13 cellular contexts compared by ENCODE assay signal in the genomic region with DNA sequence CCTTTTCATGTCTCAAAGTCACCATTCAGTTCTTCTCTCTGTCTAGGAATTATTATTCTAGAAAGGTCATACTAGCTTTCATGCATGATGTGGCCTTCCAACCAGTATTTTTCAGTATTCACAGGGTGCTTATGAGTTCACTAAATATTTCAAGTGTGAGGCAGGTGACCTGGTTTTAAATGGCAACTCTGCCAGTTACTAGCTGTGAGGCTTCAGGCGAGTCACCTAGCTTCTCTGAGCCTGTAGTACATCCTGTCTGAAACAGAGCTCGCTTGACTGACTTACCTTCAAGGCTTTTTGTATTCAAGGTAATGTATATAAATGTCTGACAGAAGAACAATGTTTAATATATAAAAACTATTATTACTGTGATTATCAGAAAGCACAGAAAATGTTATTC. TPM values are rescaled to one million over a fixed set of nuclear protein-coding genes. Genes with fewer than 3 reads are reported as not detected.
DNase-seq lines count a peak whose midpoint lies in the region; TF ChIP-seq lines count a peak whose summit lies in the region.
"Had no signal": no experiment of that assay in that cellular context is flagged by ENCODE, and none has a peak within 500 bp of the region (broad histone marks: within the 10 kb centered on the region; RNA-seq: fewer than 3 reads in every experiment).

No MANE protein-coding gene starts in this region.

- H3K27ac Mint-ChIP-seq in activated T-cell treated with anti-CD3 and anti-CD28 coated beads, Interleukin-2, amount 50 U/mL, for 24 hours: peak overlapping the region; percentile 91
- H3K27ac Mint-ChIP-seq: memory B cell had no signal

- CTCF ChIA-PET in GM10248 (lab: Yijun Ruan, JAX): interaction anchor here (1.1 kb wide), 1 partner anchor 9 kb away, joined by 3 read pairs; no protein-coding TSS in a partner anchor

- no peaks in the 10 kb centered on the region for H3K27me3 ChIP-seq in brain microvascular endothelial cell (replicated peaks)
- no peaks in the 10 kb centered on the region for H3K27me3 ChIP-seq in skeletal muscle tissue (ENCODE audit: control insufficient read depth in 3 of 3, insufficient read depth in 3 of 3, low read length in 3 of 3)
- no peaks in the 10 kb centered on the region for H3K27me3 ChIP-seq in colonic mucosa

- peaks cover 3% of the 10 kb centered on the region for H3K36me3 Mint-ChIP-seq in activated T-cell treated with anti-CD3 and anti-CD28 coated beads, Interleukin-2, amount 50 U/mL, for 24 hours (ENCODE audit: low read depth)

- DNase-seq in activated T-cell treated with anti-CD3 and anti-CD28 coated beads, Interleukin-2, amount 50 U/mL, for 24 hours: no peak
- DNase-seq in activated T-cell treated with anti-CD3 and anti-CD28 coated beads for 4 hours (no peak), NCI-H226 (peak; percentile 35), brain microvascular endothelial cell (peak; percentile 21), NCI-H774 (lab: John Stamatoyannopoulos, UW) (no peak), GM10248 (ENCODE audit: extremely low spot score) (no peak), colonic mucosa (no peak)
- DNase-seq: activated effector memory CD4-positive, alpha-beta T cell treated with Interleukin-2 at 50 U/mL for 16 hours; caudate nucleus; nucleus accumbens had no signal

- no peak overlapping the region for H3K27ac ChIP-seq in brain microvascular endothelial cell
- peak overlapping the region; percentile 4 for H3K27ac ChIP-seq in skeletal muscle tissue (ENCODE audit: low read depth, low read length)
- H3K27ac ChIP-seq in colonic mucosa: no peak overlapping the region
- H3K27ac ChIP-seq: VCaP had no signal

- H3K4me1 ChIP-seq in skeletal muscle tissue (ENCODE audit: control insufficient read depth in 3 of 3, insufficient read depth in 3 of 3, low read length in 3 of 3): peaks cover 0 to 5% (median 0%) of the 10 kb centered on the region in 3 donors
- H3K4me1 ChIP-seq in colonic mucosa: no peaks in the 10 kb centered on the region

- H3K4me3 Mint-ChIP-seq in activated T-cell treated with anti-CD3 and anti-CD28 coated beads, Interleukin-2, amount 50 U/mL, for 24 hours: peak overlapping the region; percentile 28
- H3K4me3 Mint-ChIP-seq: memory B cell had no signal

- TF ChIP-seq CTCF in brain microvascular endothelial cell (IDR thresholded peaks at IDR 0.05; ENCODE audit: low read depth, low read length, missing control alignments) (no peak), GM10248 (IDR thresholded peaks at IDR 0.05; ENCODE audit: control extremely low read depth, extremely low read depth, low read depth, missing control alignments) (no peak), colonic mucosa (IDR thresholded peaks at IDR 0.05) (no peak)

- POLR2A ChIA-PET in GM10248 (lab: Yijun Ruan, JAX): no interaction called here

- intact Hi-C loops in colonic mucosa (cut with DNase I): no loop called here

- H3K9ac ChIP-seq in skeletal muscle tissue (ENCODE audit: low read depth in 1 of 3, low read length in 3 of 3) (peak overlapping the region in 1 of 3 donors; percentile 1), colonic mucosa (ENCODE audit: low read depth in 2 of 2, low read length in 2 of 2) (no peak overlapping the region)

- in situ Hi-C loops in brain microvascular endothelial cell (cut with HindIII; ENCODE audit: low pct_ligation_motif_present, low sequenced_read_pairs): no loop called here

- H3K27me3 Mint-ChIP-seq in activated T-cell treated with anti-CD3 and anti-CD28 coated beads, Interleukin-2, amount 50 U/mL, for 24 hours: no peaks in the 10 kb centered on the region
- H3K27me3 Mint-ChIP-seq: memory B cell had no signal

- H3K9me3 Mint-ChIP-seq in activated T-cell treated with anti-CD3 and anti-CD28 coated beads, Interleukin-2, amount 50 U/mL, for 24 hours: peaks cover 4% of the 10 kb centered on the region

- H3K4me1 Mint-ChIP-seq in activated T-cell treated with anti-CD3 and anti-CD28 coated beads, Interleukin-2, amount 50 U/mL, for 24 hours (ENCODE audit: low read depth): peaks cover 93% of the 10 kb centered on the region

- no peaks in the 10 kb centered on the region for H3K9me3 ChIP-seq in skeletal muscle tissue (ENCODE audit: control insufficient read depth in 3 of 3, low read length in 3 of 3)
- H3K9me3 ChIP-seq in colonic mucosa: no peaks in the 10 kb centered on the region

- H3K4me3 ChIP-seq in brain microvascular endothelial cell (ENCODE audit: low read depth, low read length): no peak overlapping the region
- peak overlapping the region in 2 of 3 donors; percentile 1 to 58 for H3K4me3 ChIP-seq in skeletal muscle tissue (ENCODE audit: low read length in 3 of 3)
- no peak overlapping the region for H3K4me3 ChIP-seq in colonic mucosa

- no peaks in the 10 kb centered on the region for H3K36me3 ChIP-seq in brain microvascular endothelial cell (replicated peaks)
- no peaks in the 10 kb centered on the region for H3K36me3 ChIP-seq in skeletal muscle tissue (ENCODE audit: control insufficient read depth in 3 of 3, insufficient read depth in 3 of 3, low read length in 3 of 3)
- H3K36me3 ChIP-seq in colonic mucosa: no peaks in the 10 kb centered on the region

RNA-seq across cellular contexts. Expression of gene ACVR1, which starts 19.4 kb away (rescaled TPM):
- total RNA-seq in skeletal muscle tissue: 18.8 TPM
- 10 to 100 TPM; 15.8 to 18.0 TPM for total RNA-seq in colonic mucosa

Comparison
In these comparisons a context has a peak if more than half of its experiments do, and no peak if none do; other contexts are left out.
1. DNase-seq: peak in NCI-H226 (single experiment) and brain microvascular endothelial cell (single experiment); none in activated T-cell treated with anti-CD3 and anti-CD28 coated beads, Interleukin-2, amount 50 U/mL, for 24 hours (single experiment), activated T-cell treated with anti-CD3 and anti-CD28 coated beads for 4 hours (single experiment), NCI-H774 (single experiment), GM10248 (single experiment) and colonic mucosa (single experiment).
2. H3K4me3 ChIP-seq: peak in skeletal muscle tissue (2 of 3); none in brain microvascular endothelial cell (single experiment) and colonic mucosa (single experiment).